1 cellular context compared by ENCODE assay signal in genomic region chr7:130108809-130109208, GRCh38.
TF ChIP-seq lines count a peak whose summit lies in the region.

No MANE protein-coding gene starts in this region.

TF ChIP-seq in K562, 482 proteins besides CTCF, POLR2A, EP300 and RAD21 (continues in another document):
- no peak for TF ChIP-seq TEAD4 (IDR thresholded peaks at IDR 0.05; ENCODE audit: low read length)
- TF ChIP-seq TEAD4 (CRISPR knock-in tag; IDR thresholded peaks at IDR 0.05; ENCODE audit: borderline replicate concordance): no peak
- TF ChIP-seq, protein P1, sequence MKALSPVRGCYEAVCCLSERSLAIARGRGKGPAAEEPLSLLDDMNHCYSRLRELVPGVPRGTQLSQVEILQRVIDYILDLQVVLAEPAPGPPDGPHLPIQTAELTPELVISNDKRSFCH (CRISPR knock-in tag; IDR thresholded peaks at IDR 0.05): no peak
- TF ChIP-seq, protein P1 (tag; IDR thresholded peaks at IDR 0.05): no peak
- TF ChIP-seq, protein P2, sequence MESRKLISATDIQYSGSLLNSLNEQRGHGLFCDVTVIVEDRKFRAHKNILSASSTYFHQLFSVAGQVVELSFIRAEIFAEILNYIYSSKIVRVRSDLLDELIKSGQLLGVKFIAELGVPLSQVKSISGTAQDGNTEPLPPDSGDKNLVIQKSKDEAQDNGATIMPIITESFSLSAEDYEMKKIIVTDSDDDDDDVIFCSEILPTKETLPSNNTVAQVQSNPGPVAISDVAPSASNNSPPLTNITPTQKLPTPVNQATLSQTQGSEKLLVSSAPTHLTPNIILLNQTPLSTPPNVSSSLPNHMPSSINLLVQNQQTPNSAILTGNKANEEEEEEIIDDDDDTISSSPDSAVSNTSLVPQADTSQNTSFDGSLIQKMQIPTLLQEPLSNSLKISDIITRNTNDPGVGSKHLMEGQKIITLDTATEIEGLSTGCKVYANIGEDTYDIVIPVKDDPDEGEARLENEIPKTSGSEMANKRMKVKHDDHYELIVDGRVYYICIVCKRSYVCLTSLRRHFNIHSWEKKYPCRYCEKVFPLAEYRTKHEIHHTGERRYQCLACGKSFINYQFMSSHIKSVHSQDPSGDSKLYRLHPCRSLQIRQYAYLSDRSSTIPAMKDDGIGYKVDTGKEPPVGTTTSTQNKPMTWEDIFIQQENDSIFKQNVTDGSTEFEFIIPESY (CRISPR knock-in tag; IDR thresholded peaks at IDR 0.05): peak; percentile 95
- no peak for TF ChIP-seq ZNF134 (CRISPR knock-in tag; conservative IDR thresholded peaks at IDR 0.05)
- no peak for TF ChIP-seq PML (IDR thresholded peaks at IDR 0.05; ENCODE audit: low read length)
- TF ChIP-seq, protein P3, sequence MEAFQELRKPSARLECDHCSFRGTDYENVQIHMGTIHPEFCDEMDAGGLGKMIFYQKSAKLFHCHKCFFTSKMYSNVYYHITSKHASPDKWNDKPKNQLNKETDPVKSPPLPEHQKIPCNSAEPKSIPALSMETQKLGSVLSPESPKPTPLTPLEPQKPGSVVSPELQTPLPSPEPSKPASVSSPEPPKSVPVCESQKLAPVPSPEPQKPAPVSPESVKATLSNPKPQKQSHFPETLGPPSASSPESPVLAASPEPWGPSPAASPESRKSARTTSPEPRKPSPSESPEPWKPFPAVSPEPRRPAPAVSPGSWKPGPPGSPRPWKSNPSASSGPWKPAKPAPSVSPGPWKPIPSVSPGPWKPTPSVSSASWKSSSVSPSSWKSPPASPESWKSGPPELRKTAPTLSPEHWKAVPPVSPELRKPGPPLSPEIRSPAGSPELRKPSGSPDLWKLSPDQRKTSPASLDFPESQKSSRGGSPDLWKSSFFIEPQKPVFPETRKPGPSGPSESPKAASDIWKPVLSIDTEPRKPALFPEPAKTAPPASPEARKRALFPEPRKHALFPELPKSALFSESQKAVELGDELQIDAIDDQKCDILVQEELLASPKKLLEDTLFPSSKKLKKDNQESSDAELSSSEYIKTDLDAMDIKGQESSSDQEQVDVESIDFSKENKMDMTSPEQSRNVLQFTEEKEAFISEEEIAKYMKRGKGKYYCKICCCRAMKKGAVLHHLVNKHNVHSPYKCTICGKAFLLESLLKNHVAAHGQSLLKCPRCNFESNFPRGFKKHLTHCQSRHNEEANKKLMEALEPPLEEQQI (IDR thresholded peaks at IDR 0.05): peak; percentile 41; the same call in 1 of the 2 replicates
- no peak for TF ChIP-seq TRIM25 (IDR thresholded peaks at IDR 0.05; ENCODE audit: borderline replicate concordance)
- TF ChIP-seq KAT8 (IDR thresholded peaks at IDR 0.05; ENCODE audit: low read depth): no peak
- TF ChIP-seq TFAP4 (CRISPR knock-in tag; IDR thresholded peaks at IDR 0.05; ENCODE audit: borderline replicate concordance): no peak
- no peak for TF ChIP-seq TRIM28 (IDR thresholded peaks at IDR 0.05)
- TF ChIP-seq CHD7 (IDR thresholded peaks at IDR 0.05; ENCODE audit: low read depth, low read length): peak; percentile 70
- TF ChIP-seq, protein P4, sequence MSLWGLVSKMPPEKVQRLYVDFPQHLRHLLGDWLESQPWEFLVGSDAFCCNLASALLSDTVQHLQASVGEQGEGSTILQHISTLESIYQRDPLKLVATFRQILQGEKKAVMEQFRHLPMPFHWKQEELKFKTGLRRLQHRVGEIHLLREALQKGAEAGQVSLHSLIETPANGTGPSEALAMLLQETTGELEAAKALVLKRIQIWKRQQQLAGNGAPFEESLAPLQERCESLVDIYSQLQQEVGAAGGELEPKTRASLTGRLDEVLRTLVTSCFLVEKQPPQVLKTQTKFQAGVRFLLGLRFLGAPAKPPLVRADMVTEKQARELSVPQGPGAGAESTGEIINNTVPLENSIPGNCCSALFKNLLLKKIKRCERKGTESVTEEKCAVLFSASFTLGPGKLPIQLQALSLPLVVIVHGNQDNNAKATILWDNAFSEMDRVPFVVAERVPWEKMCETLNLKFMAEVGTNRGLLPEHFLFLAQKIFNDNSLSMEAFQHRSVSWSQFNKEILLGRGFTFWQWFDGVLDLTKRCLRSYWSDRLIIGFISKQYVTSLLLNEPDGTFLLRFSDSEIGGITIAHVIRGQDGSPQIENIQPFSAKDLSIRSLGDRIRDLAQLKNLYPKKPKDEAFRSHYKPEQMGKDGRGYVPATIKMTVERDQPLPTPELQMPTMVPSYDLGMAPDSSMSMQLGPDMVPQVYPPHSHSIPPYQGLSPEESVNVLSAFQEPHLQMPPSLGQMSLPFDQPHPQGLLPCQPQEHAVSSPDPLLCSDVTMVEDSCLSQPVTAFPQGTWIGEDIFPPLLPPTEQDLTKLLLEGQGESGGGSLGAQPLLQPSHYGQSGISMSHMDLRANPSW (CRISPR knock-in tag; IDR thresholded peaks at IDR 0.05): no peak
- no peak for TF ChIP-seq ZNF174 (CRISPR knock-in tag; IDR thresholded peaks at IDR 0.05)
- TF ChIP-seq PTBP1 (IDR thresholded peaks at IDR 0.05; ENCODE audit: low read depth, low read length): no peak
- TF ChIP-seq PYGO2 (tag; IDR thresholded peaks at IDR 0.05): no peak
- TF ChIP-seq NONO (IDR thresholded peaks at IDR 0.05; ENCODE audit: low read depth in 2 of 2, low read length in 1 of 2): no peak
- TF ChIP-seq ZC3H11A (IDR thresholded peaks at IDR 0.05; ENCODE audit: low read depth, low read length): no peak
- TF ChIP-seq ZNF696 (CRISPR knock-in tag; conservative IDR thresholded peaks at IDR 0.05): no peak
- no peak for TF ChIP-seq ZNF354B (CRISPR knock-in tag; IDR thresholded peaks at IDR 0.05)
- TF ChIP-seq IRF1 (CRISPR knock-in tag; IDR thresholded peaks at IDR 0.05; ENCODE audit: borderline replicate concordance): no peak
- TF ChIP-seq CREBBP (IDR thresholded peaks at IDR 0.05; ENCODE audit: low read depth, low read length): no peak
- TF ChIP-seq, protein P5, sequence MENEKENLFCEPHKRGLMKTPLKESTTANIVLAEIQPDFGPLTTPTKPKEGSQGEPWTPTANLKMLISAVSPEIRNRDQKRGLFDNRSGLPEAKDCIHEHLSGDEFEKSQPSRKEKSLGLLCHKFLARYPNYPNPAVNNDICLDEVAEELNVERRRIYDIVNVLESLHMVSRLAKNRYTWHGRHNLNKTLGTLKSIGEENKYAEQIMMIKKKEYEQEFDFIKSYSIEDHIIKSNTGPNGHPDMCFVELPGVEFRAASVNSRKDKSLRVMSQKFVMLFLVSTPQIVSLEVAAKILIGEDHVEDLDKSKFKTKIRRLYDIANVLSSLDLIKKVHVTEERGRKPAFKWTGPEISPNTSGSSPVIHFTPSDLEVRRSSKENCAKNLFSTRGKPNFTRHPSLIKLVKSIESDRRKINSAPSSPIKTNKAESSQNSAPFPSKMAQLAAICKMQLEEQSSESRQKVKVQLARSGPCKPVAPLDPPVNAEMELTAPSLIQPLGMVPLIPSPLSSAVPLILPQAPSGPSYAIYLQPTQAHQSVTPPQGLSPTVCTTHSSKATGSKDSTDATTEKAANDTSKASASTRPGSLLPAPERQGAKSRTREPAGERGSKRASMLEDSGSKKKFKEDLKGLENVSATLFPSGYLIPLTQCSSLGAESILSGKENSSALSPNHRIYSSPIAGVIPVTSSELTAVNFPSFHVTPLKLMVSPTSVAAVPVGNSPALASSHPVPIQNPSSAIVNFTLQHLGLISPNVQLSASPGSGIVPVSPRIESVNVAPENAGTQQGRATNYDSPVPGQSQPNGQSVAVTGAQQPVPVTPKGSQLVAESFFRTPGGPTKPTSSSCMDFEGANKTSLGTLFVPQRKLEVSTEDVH (IDR thresholded peaks at IDR 0.05; ENCODE audit: low read depth, partially characterized antibody): no peak
